9 cellular contexts compared by ENCODE assay signal in the genomic region with DNA sequence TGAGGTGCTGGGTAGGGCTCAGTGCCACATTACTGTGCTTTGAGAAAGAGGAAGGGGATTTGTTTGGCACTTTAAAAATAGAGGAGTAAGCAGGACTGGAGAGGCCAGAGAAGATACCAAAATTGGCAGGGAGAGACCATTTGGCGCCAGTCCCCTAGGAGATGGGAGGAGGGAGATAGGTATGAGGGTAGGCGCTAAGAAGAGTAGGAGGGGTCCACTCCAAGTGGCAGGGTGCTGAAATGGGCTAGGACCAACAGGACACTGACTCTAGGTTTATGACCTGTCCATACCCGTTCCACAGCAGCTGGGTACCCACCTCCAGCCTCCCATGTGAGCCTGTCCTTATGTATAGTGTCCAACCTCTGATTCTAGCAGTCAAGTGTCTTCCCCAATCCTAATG. TPM values are rescaled to one million over a fixed set of nuclear protein-coding genes. Genes with fewer than 3 reads are reported as not detected.
DNase-seq lines count a peak whose midpoint lies in the region; ATAC-seq, FAIRE-seq and TF ChIP-seq lines count a peak whose summit lies in the region.
"Had no signal": no experiment of that assay in that cellular context is flagged by ENCODE, and none has a peak within 500 bp of the region (broad histone marks: within the 10 kb centered on the region; RNA-seq: fewer than 3 reads in every experiment).

No MANE protein-coding gene starts in this region.

- H3K79me2 ChIP-seq in PC-9 (ENCODE audit: low read depth) = peaks cover 64% of the 10 kb centered on the region

- peaks cover 65% of the 10 kb centered on the region for H3K4me1 Mint-ChIP-seq in CD8-positive, alpha-beta T cell (ENCODE audit: low read depth)
- H3K4me1 Mint-ChIP-seq in endothelial cell (ENCODE audit: unreplicated experiment) = peaks cover 60% of the 10 kb centered on the region

- H3K36me3 Mint-ChIP-seq in CD8-positive, alpha-beta T cell = peaks cover 29% of the 10 kb centered on the region
- H3K36me3 Mint-ChIP-seq in endothelial cell (ENCODE audit: low read depth, unreplicated experiment) = peaks cover 12% of the 10 kb centered on the region

- no peaks in the 10 kb centered on the region for H3K9me3 ChIP-seq in CD8-positive, alpha-beta T cell (ENCODE audit: low read length)
- no peaks in the 10 kb centered on the region for H3K9me3 ChIP-seq in PC-9 (ENCODE audit: insufficient read depth, low read depth)

- H3K9me2 ChIP-seq in PC-9 (ENCODE audit: insufficient read depth) = no peaks in the 10 kb centered on the region

- H3K27ac Mint-ChIP-seq in CD8-positive, alpha-beta T cell = peak overlapping the region; percentile 61
- H3K27ac Mint-ChIP-seq in endothelial cell (ENCODE audit: unreplicated experiment) = peak overlapping the region; percentile 80

- no peaks in the 10 kb centered on the region for H3K27me3 Mint-ChIP-seq in CD8-positive, alpha-beta T cell (ENCODE audit: low read depth)
- H3K27me3 Mint-ChIP-seq in endothelial cell (ENCODE audit: unreplicated experiment) = peaks cover 18% of the 10 kb centered on the region

- ATAC-seq in CD8-positive, alpha-beta T cell = no peak

- peaks cover 54% of the 10 kb centered on the region for H3K4me1 ChIP-seq in CD8-positive, alpha-beta T cell (ENCODE audit: insufficient read depth, low read length)
- H3K4me1 ChIP-seq in PC-9 (replicated peaks; ENCODE audit: insufficient read depth) = peaks cover 30% of the 10 kb centered on the region

- no peak for FAIRE-seq in frontal cortex (lab: Jason Lieb, UNC)

- no peaks in the 10 kb centered on the region for H3K9me3 Mint-ChIP-seq in CD8-positive, alpha-beta T cell
- no peaks in the 10 kb centered on the region for H3K9me3 Mint-ChIP-seq in endothelial cell (ENCODE audit: unreplicated experiment)

- H3K4me3 ChIP-seq in CD8-positive, alpha-beta T cell (ENCODE audit: low read depth, low read length) = no peak overlapping the region
- no peak overlapping the region for H3K4me3 ChIP-seq in PC-9

- intact Hi-C loops in CD8-positive, alpha-beta T cell (cut with DNase I, micrococcal nuclease) = loop anchor here (2.0 to 5.0 kb wide), 3 partner anchors 37 to 301 kb away; a partner anchor contains a TSS
- intact Hi-C loops in PC-9 (cut with micrococcal nuclease; ENCODE audit: unreplicated experiment) = no loop called here

- H3K36me3 ChIP-seq in CD8-positive, alpha-beta T cell (ENCODE audit: insufficient read depth, low read length) = peaks cover 5% of the 10 kb centered on the region
- no peaks in the 10 kb centered on the region for H3K36me3 ChIP-seq in PC-9 (ENCODE audit: low read depth)

- no peak for DNase-seq in CD8-positive, alpha-beta T cell
- DNase-seq in PC-9 = no peak
- DNase-seq in endothelial cell (ENCODE audit: low spot score) = no peak
- peak; percentile 39 for DNase-seq in pons (ENCODE audit: low spot score)
- DNase-seq in amygdala (lab: John Stamatoyannopoulos, UW) = no peak
- DNase-seq in germinal center (ENCODE audit: low spot score) = no peak
- DNase-seq in frontal cortex (ENCODE audit: low spot score in 2 of 2) = no peak
- DNase-seq in stimulated activated CD8-positive, alpha-beta memory T cell treated with anti-CD3 and anti-CD28 coated beads, Interleukin-4, amount 100 ng/mL, for 48 hours = no peak
- DNase-seq: activated T-cell treated with anti-CD3 and anti-CD28 coated beads for 4 hours had no signal

- no peak overlapping the region for H2AFZ ChIP-seq in PC-9

- H3F3A ChIP-seq in PC-9 (ENCODE audit: insufficient read depth, low read depth) = peaks cover 46% of the 10 kb centered on the region

- POLR2A ChIA-PET in CD8-positive, alpha-beta T cell (lab: Charles Lee) = interaction anchor here (2.0 to 7.1 kb wide), 4 partner anchors 7 to 36 kb away, joined by 9 to 53 read pairs (median 18); a partner anchor contains a TSS
- POLR2A ChIA-PET in PC-9 (lab: Charles Lee; ENCODE audit: unreplicated experiment) = interaction anchor here (0.6 kb wide), 1 partner anchor 194 kb away, joined by 5 read pairs; no protein-coding TSS in a partner anchor

- H4K20me1 ChIP-seq in PC-9 (ENCODE audit: insufficient read depth) = peaks cover 23% of the 10 kb centered on the region

- no peak overlapping the region for H3K27ac ChIP-seq in CD8-positive, alpha-beta T cell (ENCODE audit: low read depth, low read length)
- H3K27ac ChIP-seq in PC-9 = no peak overlapping the region

- H3K27me3 ChIP-seq in CD8-positive, alpha-beta T cell (ENCODE audit: insufficient read depth, low read length) = no peaks in the 10 kb centered on the region
- H3K27me3 ChIP-seq in PC-9 (ENCODE audit: insufficient read depth, low read depth) = no peaks in the 10 kb centered on the region

- CTCF ChIA-PET in CD8-positive, alpha-beta T cell (lab: Charles Lee) = interaction anchor here (0.9 to 4.4 kb wide), 4 partner anchors 13 to 162 kb away, joined by 3 to 22 read pairs (median 13); a partner anchor contains a TSS
- CTCF ChIA-PET in PC-9 (lab: Charles Lee) = no interaction called here

- H3K4me2 ChIP-seq in PC-9 = peak overlapping the region; percentile 42; the same call in 1 of the 2 replicates

- H3K4me3 Mint-ChIP-seq in CD8-positive, alpha-beta T cell = no peak overlapping the region
- peak overlapping the region; percentile 100 for H3K4me3 Mint-ChIP-seq in endothelial cell (ENCODE audit: unreplicated experiment)

- TF ChIP-seq CTCF in CD8-positive, alpha-beta T cell (IDR thresholded peaks at IDR 0.05) = no peak
- TF ChIP-seq CTCF in PC-9 (conservative IDR thresholded peaks at IDR 0.05) (no peak), endothelial cell (IDR thresholded peaks at IDR 0.05; ENCODE audit: unreplicated experiment) (no peak)

- BruUV-seq in PC-9 (replicated peaks; lab: Mats Ljungman, UMichigan) = no TSS peak

RNA-seq across cellular contexts. Expression of a gene that starts 1.0 kb away (rescaled TPM):
- 100 to 1,000 TPM; 169 to 201 TPM for total RNA-seq in CD8-positive, alpha-beta T cell
- total RNA-seq in PC-9 (2021) (44.5 and 63.6 TPM in 2 replicates), endothelial cell (ENCODE audit: unreplicated experiment) (69.9 TPM), frontal cortex (2.4 TPM)

RNA-seq across cellular contexts. Expression of a gene that starts 3.9 kb away (rescaled TPM):
- 1 to 10 TPM; 7.2 to 7.7 TPM for total RNA-seq in CD8-positive, alpha-beta T cell
- total RNA-seq in PC-9 (2021) (141 and 164 TPM in 2 replicates), endothelial cell (ENCODE audit: unreplicated experiment) (136 TPM), frontal cortex (24.1 TPM)

RNA-seq across cellular contexts. Expression of a gene that starts 8.2 kb away (rescaled TPM):
- total RNA-seq in CD8-positive, alpha-beta T cell = 1 to 10 TPM; 3.0 to 3.7 TPM
- total RNA-seq in PC-9 (2021) = 23.4 and 25.9 TPM in 2 replicates
- 13.2 TPM for total RNA-seq in endothelial cell (ENCODE audit: unreplicated experiment)
- 7.7 TPM for total RNA-seq in frontal cortex

RNA-seq across cellular contexts. Expression of a gene that starts 12.9 kb away (rescaled TPM):
- total RNA-seq in CD8-positive, alpha-beta T cell = 10 to 100 TPM; 87.2 to 91.3 TPM
- total RNA-seq in PC-9 (2021) = 41.3 and 52.7 TPM in 2 replicates
- 53.1 TPM for total RNA-seq in endothelial cell (ENCODE audit: unreplicated experiment)
- total RNA-seq in frontal cortex = 16.3 TPM

RNA-seq across cellular contexts. Expression of a gene that starts 18.0 kb away (rescaled TPM):
- total RNA-seq in CD8-positive, alpha-beta T cell = 10 to 100 TPM; 90.4 to 91.1 TPM
- total RNA-seq in PC-9 (2021) = 106 and 108 TPM in 2 replicates
- 58.7 TPM for total RNA-seq in endothelial cell (ENCODE audit: unreplicated experiment)
- total RNA-seq in frontal cortex = 57.5 TPM

Comparison
In these comparisons a context has a peak if more than half of its experiments do, and no peak if none do; other contexts are left out.
1. RNA of a gene that starts 1.0 kb away (total RNA-seq): 169 to 201 TPM in CD8-positive, alpha-beta T cell, 69.9 TPM in endothelial cell (single experiment) and 44.5 to 63.6 TPM in PC-9; 2.4 TPM in frontal cortex (single experiment); every median in the first group is over 10 times any median in the second.